11 cellular contexts compared by ENCODE assay signal in genomic region chr3:42557849-42558248, GRCh38. TPM values are rescaled to one million over a fixed set of nuclear protein-coding genes. Genes with fewer than 3 reads are reported as not detected.
DNase-seq lines count a peak whose midpoint lies in the region; ATAC-seq and TF ChIP-seq lines count a peak whose summit lies in the region.
"Had no signal": no experiment of that assay in that cellular context is flagged by ENCODE, and none has a peak within 500 bp of the region (broad histone marks: within the 10 kb centered on the region; RNA-seq: fewer than 3 reads in every experiment).

No MANE protein-coding gene starts in this region.

- H3K9me3 Mint-ChIP-seq in activated naive CD8-positive, alpha-beta T cell (ENCODE audit: low read depth), result no peaks in the 10 kb centered on the region
- no peaks in the 10 kb centered on the region for H3K9me3 Mint-ChIP-seq in activated naive CD8-positive, alpha-beta T cell treated with anti-CD3 and anti-CD28 coated beads for 36 hours
- H3K9me3 Mint-ChIP-seq in activated CD8-positive, alpha-beta T cell treated with anti-CD3 and anti-CD28 coated beads for 36 hours, result no peaks in the 10 kb centered on the region
- no peaks in the 10 kb centered on the region for H3K9me3 Mint-ChIP-seq in osteocyte (ENCODE audit: unreplicated experiment)
- H3K9me3 Mint-ChIP-seq: stimulated activated naive B cell treated with anti-CD40 and anti-IgM and Interleukin-4, amounts not matched to agents 10 μg/mL and 1 μg/mL and 100 μg/mL, for 72 hours had no signal

- POLR2A ChIA-PET in activated CD8-positive, alpha-beta T cell treated with anti-CD3 and anti-CD28 coated beads for 36 hours (lab: Charles Lee), result no interaction called here

- TF ChIP-seq CTCF in activated CD8-positive, alpha-beta T cell treated with anti-CD3 and anti-CD28 coated beads for 36 hours (IDR thresholded peaks at IDR 0.05), result peak; percentile 18
- TF ChIP-seq CTCF in osteocyte (IDR thresholded peaks at IDR 0.05), result peak; percentile 31

- intact Hi-C loops in activated CD8-positive, alpha-beta T cell treated with anti-CD3 and anti-CD28 coated beads for 36 hours (cut with micrococcal nuclease), result no loop called here

- CTCF ChIA-PET in activated CD8-positive, alpha-beta T cell treated with anti-CD3 and anti-CD28 coated beads for 36 hours (lab: Charles Lee), result interaction anchor here (1.9 kb wide), 1 partner anchor 11 kb away, joined by 7 read pairs; no protein-coding TSS in a partner anchor

- no peak overlapping the region for H3K4me3 Mint-ChIP-seq in activated naive CD8-positive, alpha-beta T cell
- no peak overlapping the region for H3K4me3 Mint-ChIP-seq in activated naive CD8-positive, alpha-beta T cell treated with anti-CD3 and anti-CD28 coated beads for 36 hours
- no peak overlapping the region for H3K4me3 Mint-ChIP-seq in activated CD8-positive, alpha-beta T cell treated with anti-CD3 and anti-CD28 coated beads for 36 hours
- H3K4me3 Mint-ChIP-seq in osteocyte (ENCODE audit: unreplicated experiment), result no peak overlapping the region
- H3K4me3 Mint-ChIP-seq: stimulated activated naive B cell treated with anti-CD40 and anti-IgM and Interleukin-4, amounts not matched to agents 10 μg/mL and 1 μg/mL and 100 μg/mL, for 72 hours had no signal

- H3K4me1 Mint-ChIP-seq in activated naive CD8-positive, alpha-beta T cell (ENCODE audit: low read depth), result peaks cover 31% of the 10 kb centered on the region
- H3K4me1 Mint-ChIP-seq in activated naive CD8-positive, alpha-beta T cell treated with anti-CD3 and anti-CD28 coated beads for 36 hours, result peaks cover 19% of the 10 kb centered on the region
- H3K4me1 Mint-ChIP-seq in activated CD8-positive, alpha-beta T cell treated with anti-CD3 and anti-CD28 coated beads for 36 hours (ENCODE audit: low read depth), result peaks cover 26% of the 10 kb centered on the region
- no peaks in the 10 kb centered on the region for H3K4me1 Mint-ChIP-seq in osteocyte (ENCODE audit: unreplicated experiment)

- no peak for DNase-seq in activated naive CD8-positive, alpha-beta T cell treated with anti-CD3 and anti-CD28 coated beads for 36 hours
- DNase-seq in NAMALWA (ENCODE audit: low spot score) (peak; percentile 55), osteocyte (ENCODE audit: extremely low spot score, unreplicated experiment) (no peak), NCI-H526 treated with DMSO at 0.1 percent for 48 hours (lab: John Stamatoyannopoulos, UW) (no peak), NCI-H1105 (lab: John Stamatoyannopoulos, UW) (no peak)
- DNase-seq in activated CD8-positive, alpha-beta T cell treated with anti-CD3 and anti-CD28 coated beads for 36 hours, result peak; percentile 27
- DNase-seq: hippocampal formation; NCI-H1092 treated with DMSO at 0.1 percent for 48 hours; stimulated activated naive B cell treated with anti-CD40 and anti-IgM and Interleukin-4, amounts not matched to agents 10 μg/mL and 1 μg/mL and 100 μg/mL, for 72 hours had no signal

- ATAC-seq in activated CD8-positive, alpha-beta T cell treated with anti-CD3 and anti-CD28 coated beads for 36 hours, result no peak
- ATAC-seq in GM19035 (IDR thresholded peaks at IDR 0.05; ENCODE audit: unreplicated experiment), result no peak
- ATAC-seq: stimulated activated naive B cell treated with anti-CD40 and anti-IgM and Interleukin-4, amounts not matched to agents 10 μg/mL and 1 μg/mL and 100 μg/mL, for 72 hours had no signal

- peak overlapping the region; percentile 64 for H3K27ac Mint-ChIP-seq in activated naive CD8-positive, alpha-beta T cell
- no peak overlapping the region for H3K27ac Mint-ChIP-seq in activated naive CD8-positive, alpha-beta T cell treated with anti-CD3 and anti-CD28 coated beads for 36 hours
- no peak overlapping the region for H3K27ac Mint-ChIP-seq in activated CD8-positive, alpha-beta T cell treated with anti-CD3 and anti-CD28 coated beads for 36 hours
- H3K27ac Mint-ChIP-seq in osteocyte (ENCODE audit: unreplicated experiment), result no peak overlapping the region
- H3K27ac Mint-ChIP-seq: stimulated activated naive B cell treated with anti-CD40 and anti-IgM and Interleukin-4, amounts not matched to agents 10 μg/mL and 1 μg/mL and 100 μg/mL, for 72 hours had no signal

- peaks cover 17% of the 10 kb centered on the region for H3K36me3 Mint-ChIP-seq in activated naive CD8-positive, alpha-beta T cell
- H3K36me3 Mint-ChIP-seq in activated naive CD8-positive, alpha-beta T cell treated with anti-CD3 and anti-CD28 coated beads for 36 hours, result peaks cover 28% of the 10 kb centered on the region
- H3K36me3 Mint-ChIP-seq in activated CD8-positive, alpha-beta T cell treated with anti-CD3 and anti-CD28 coated beads for 36 hours (ENCODE audit: low read depth), result peaks cover 52% of the 10 kb centered on the region
- peaks cover 37% of the 10 kb centered on the region for H3K36me3 Mint-ChIP-seq in osteocyte (ENCODE audit: unreplicated experiment)

- H3K27me3 Mint-ChIP-seq in activated naive CD8-positive, alpha-beta T cell, result no peaks in the 10 kb centered on the region
- H3K27me3 Mint-ChIP-seq in activated naive CD8-positive, alpha-beta T cell treated with anti-CD3 and anti-CD28 coated beads for 36 hours, result no peaks in the 10 kb centered on the region
- no peaks in the 10 kb centered on the region for H3K27me3 Mint-ChIP-seq in activated CD8-positive, alpha-beta T cell treated with anti-CD3 and anti-CD28 coated beads for 36 hours
- H3K27me3 Mint-ChIP-seq in osteocyte (ENCODE audit: unreplicated experiment), result no peaks in the 10 kb centered on the region
- H3K27me3 Mint-ChIP-seq: stimulated activated naive B cell treated with anti-CD40 and anti-IgM and Interleukin-4, amounts not matched to agents 10 μg/mL and 1 μg/mL and 100 μg/mL, for 72 hours had no signal

RNA-seq across cellular contexts. Expression of gene SEC22C, which starts 23.9 kb away (rescaled TPM):
- total RNA-seq in activated naive CD8-positive, alpha-beta T cell treated with anti-CD3 and anti-CD28 coated beads for 36 hours, result 10 to 100 TPM; 40.0 to 42.3 TPM
- total RNA-seq in activated CD8-positive, alpha-beta T cell treated with anti-CD3 and anti-CD28 coated beads for 36 hours, result 10 to 100 TPM; 35.0 to 35.7 TPM
- 56.2 and 58.4 TPM in 2 replicates for total RNA-seq in osteocyte

RNA-seq across cellular contexts. Expression of gene SS18L2, which starts 32.8 kb away (rescaled TPM):
- 10 to 100 TPM; 77.2 to 78.7 TPM for total RNA-seq in activated naive CD8-positive, alpha-beta T cell treated with anti-CD3 and anti-CD28 coated beads for 36 hours
- 10 to 100 TPM; 56.9 to 59.6 TPM for total RNA-seq in activated CD8-positive, alpha-beta T cell treated with anti-CD3 and anti-CD28 coated beads for 36 hours
- 16.5 and 17.2 TPM in 2 replicates for total RNA-seq in osteocyte

RNA-seq across cellular contexts. Expression of gene NKTR, which starts 42.6 kb away (rescaled TPM):
- total RNA-seq in activated naive CD8-positive, alpha-beta T cell treated with anti-CD3 and anti-CD28 coated beads for 36 hours, result 10 to 100 TPM; 43.9 to 52.9 TPM
- 10 to 100 TPM; 63.4 to 65.9 TPM for total RNA-seq in activated CD8-positive, alpha-beta T cell treated with anti-CD3 and anti-CD28 coated beads for 36 hours
- 65.4 and 73.7 TPM in 2 replicates for total RNA-seq in osteocyte

RNA-seq across cellular contexts. Expression of gene VIPR1, which starts 55.4 kb away (rescaled TPM):
- 1 to 10 TPM; 6.0 to 6.6 TPM for total RNA-seq in activated naive CD8-positive, alpha-beta T cell treated with anti-CD3 and anti-CD28 coated beads for 36 hours
- total RNA-seq in activated CD8-positive, alpha-beta T cell treated with anti-CD3 and anti-CD28 coated beads for 36 hours, result 1 to 10 TPM; 8.5 to 9.0 TPM
- 8.9 and 9.2 TPM in 2 replicates for total RNA-seq in osteocyte

Comparison
In these comparisons a context has a peak if more than half of its experiments do, and no peak if none do; other contexts are left out.
1. DNase-seq: peak in NAMALWA (single experiment) and activated CD8-positive, alpha-beta T cell treated with anti-CD3 and anti-CD28 coated beads for 36 hours (single experiment); none in activated naive CD8-positive, alpha-beta T cell treated with anti-CD3 and anti-CD28 coated beads for 36 hours (single experiment), osteocyte (single experiment), NCI-H526 treated with DMSO at 0.1 percent for 48 hours (single experiment) and NCI-H1105 (single experiment).